23 cellular contexts compared by ENCODE assay signal in genomic region chr3:136898549-136898948, GRCh38. TPM values are rescaled to one million over a fixed set of nuclear protein-coding genes. Genes with fewer than 3 reads are reported as not detected.
DNase-seq lines count a peak whose midpoint lies in the region; ATAC-seq and TF ChIP-seq lines count a peak whose summit lies in the region.
"Had no signal": no experiment of that assay in that cellular context is flagged by ENCODE, and none has a peak within 500 bp of the region (broad histone marks: within the 10 kb centered on the region; RNA-seq: fewer than 3 reads in every experiment).

No MANE protein-coding gene starts in this region.

- H3K27ac Mint-ChIP-seq in immature natural killer cell (peak overlapping the region; percentile 43 to 87 (median 74)), endothelial cell (ENCODE audit: unreplicated experiment) (no peak overlapping the region)
- H3K27ac Mint-ChIP-seq: endodermal cell had no signal

- no peak overlapping the region for H2AFZ ChIP-seq in SU-DHL-6 (ENCODE audit: low read depth, low read length, severe bottlenecking)
- H2AFZ ChIP-seq: GM23248, PC-9 had no signal

- H3K36me3 ChIP-seq in left ventricle myocardium inferior (peaks cover 5% of the 10 kb centered on the region), SU-DHL-6 (ENCODE audit: low read length) (peaks cover 15% of the 10 kb centered on the region), thymus (ENCODE audit: control insufficient read depth, insufficient read depth) (peaks cover 4% of the 10 kb centered on the region)
- H3K36me3 ChIP-seq: adrenal gland had no signal

- intact Hi-C loops in left ventricle myocardium inferior (cut with micrococcal nuclease) (no loop called here), Right ventricle myocardium superior (cut with DNase I) (no loop called here)

- DNase-seq in left ventricle myocardium inferior, result no peak
- DNase-seq in Right ventricle myocardium superior, result no peak
- DNase-seq in immature natural killer cell, result no peak
- no peak for DNase-seq in endothelial cell (ENCODE audit: low spot score)
- DNase-seq in SHP77 treated with DMSO at 0.1 percent for 48 hours (lab: John Stamatoyannopoulos, UW), result no peak
- DNase-seq: activated CD8-positive, alpha-beta memory T cell treated with anti-CD3 and anti-CD28 coated beads, Interleukin-2, amount 50 U/mL, for 48 hours; adrenal gland; central memory CD4-positive, alpha-beta T cell; DMS53; endodermal cell; foreskin fibroblast; GM23248; Kasumi-1; NCI-H1436 treated with DMSO at 0.1 percent for 48 hours; NCI-H510A; nucleus accumbens; PC-9; stimulated activated CD4-positive, alpha-beta T cell treated with anti-CD3 and anti-CD28 coated beads, Interleukin-2, amount 100 ng/mL, for 48 hours; SW 1271 had no signal

- no peak for ATAC-seq in Right ventricle myocardium superior (ENCODE audit: poor library complexity)
- ATAC-seq in GM18870 (IDR thresholded peaks at IDR 0.05; ENCODE audit: unreplicated experiment), result no peak
- ATAC-seq: sciatic nerve had no signal

- H3K9me3 ChIP-seq in left ventricle myocardium inferior (replicated peaks) (peaks cover 18% of the 10 kb centered on the region), SU-DHL-6 (ENCODE audit: insufficient read depth, low read length) (peaks cover under 1% of the 10 kb centered on the region; the same call in 1 of the 2 replicates), thymus (ENCODE audit: control insufficient read depth) (peaks cover 2% of the 10 kb centered on the region)
- H3K9me3 ChIP-seq: adrenal gland had no signal

- H3K79me2 ChIP-seq in SU-DHL-6 (ENCODE audit: insufficient read depth, low read length), result peaks cover 98% of the 10 kb centered on the region

- peaks cover 0 to 1% (median 0%) of the 10 kb centered on the region in 3 donors for H3K27me3 Mint-ChIP-seq in immature natural killer cell (ENCODE audit: low read depth in 3 of 3)
- peaks cover 3% of the 10 kb centered on the region for H3K27me3 Mint-ChIP-seq in endothelial cell (ENCODE audit: unreplicated experiment)

- H3K27ac ChIP-seq in left ventricle myocardium inferior (replicated peaks) (peak overlapping the region; percentile 29), SU-DHL-6 (ENCODE audit: low read depth, low read length) (peak overlapping the region; percentile 85), thymus (ENCODE audit: low read depth) (peak overlapping the region; percentile 64)
- H3K27ac ChIP-seq: GM23248, PC-9 had no signal

- H3K9ac ChIP-seq in SU-DHL-6 (ENCODE audit: low read length), result no peak overlapping the region
- H3K9ac ChIP-seq: GM23248 had no signal

- TF ChIP-seq CTCF in left ventricle myocardium inferior (IDR thresholded peaks at IDR 0.05; ENCODE audit: borderline replicate concordance) (no peak), SU-DHL-6 (IDR thresholded peaks at IDR 0.05; ENCODE audit: insufficient read depth, low read length, poor library complexity, severe bottlenecking) (no peak), endothelial cell (IDR thresholded peaks at IDR 0.05; ENCODE audit: unreplicated experiment) (no peak)

- H3K36me3 Mint-ChIP-seq in immature natural killer cell (peaks cover 0 to 8% (median 6%) of the 10 kb centered on the region in 3 donors), endothelial cell (ENCODE audit: low read depth, unreplicated experiment) (peaks cover 19% of the 10 kb centered on the region)

- H3K27me3 ChIP-seq in left ventricle myocardium inferior (ENCODE audit: low read depth) (no peaks in the 10 kb centered on the region), SU-DHL-6 (ENCODE audit: low read length) (no peaks in the 10 kb centered on the region), thymus (ENCODE audit: control insufficient read depth, insufficient read depth) (no peaks in the 10 kb centered on the region)
- H3K27me3 ChIP-seq: adrenal gland had no signal

- H3K4me1 Mint-ChIP-seq in immature natural killer cell, result peaks cover 80 to 83% of the 10 kb centered on the region in 2 donors
- H3K4me1 Mint-ChIP-seq in endothelial cell (ENCODE audit: unreplicated experiment), result peaks cover 32% of the 10 kb centered on the region

- H3K4me3 Mint-ChIP-seq in immature natural killer cell (peak overlapping the region in 3 of 5 donors; percentile 1 to 33 (median 15)), endothelial cell (ENCODE audit: unreplicated experiment) (no peak overlapping the region)
- H3K4me3 Mint-ChIP-seq: endodermal cell had no signal

- H4K20me1 ChIP-seq in SU-DHL-6 (ENCODE audit: low read depth, low read length), result 0 out of 2 replicates have a peak, but pooled peaks cover 3% of the 10 kb centered on the region

- H3K4me1 ChIP-seq in left ventricle myocardium inferior, result peaks cover 58% of the 10 kb centered on the region
- H3K4me1 ChIP-seq in thymus (ENCODE audit: control insufficient read depth, insufficient read depth, low read length), result peaks cover 5% of the 10 kb centered on the region

- no peak overlapping the region for H3K4me3 ChIP-seq in left ventricle myocardium inferior
- H3K4me3 ChIP-seq in SU-DHL-6 (ENCODE audit: insufficient read depth, low read length, poor library complexity, severe bottlenecking), result no peak overlapping the region
- no peak overlapping the region for H3K4me3 ChIP-seq in thymus (ENCODE audit: low read length)
- H3K4me3 ChIP-seq: adrenal gland, GM23248, PC-9 had no signal

- WGBS in thymus, result 49% methylated on average over 4 of the region's 4 CpGs

- no peaks in the 10 kb centered on the region for H3K9me2 ChIP-seq in SU-DHL-6 (replicated peaks; ENCODE audit: insufficient read depth, low read length)

- H3F3A ChIP-seq in SU-DHL-6 (ENCODE audit: insufficient read depth), result peaks cover 55% of the 10 kb centered on the region

- peak overlapping the region; percentile 74 for H3K4me2 ChIP-seq in SU-DHL-6 (ENCODE audit: low read depth, low read length, poor library complexity, severe bottlenecking)
- H3K4me2 ChIP-seq: PC-9 had no signal

- H3K9me3 Mint-ChIP-seq in immature natural killer cell, result peaks cover 0 to 4% (median under 1%) of the 10 kb centered on the region in 6 donors
- no peaks in the 10 kb centered on the region for H3K9me3 Mint-ChIP-seq in endothelial cell (ENCODE audit: unreplicated experiment)

RNA-seq across cellular contexts. Expression of gene NCK1, which starts 36.5 kb away (rescaled TPM):
- total RNA-seq in left ventricle myocardium inferior (23.6 TPM), Right ventricle myocardium superior (21.7 TPM), endothelial cell (ENCODE audit: unreplicated experiment) (53.9 TPM)
- polyA plus RNA-seq in immature natural killer cell (10 to 100 TPM; 46.2 to 68.9 (median 46.3) TPM), thymus (45.2 TPM)

RNA-seq across cellular contexts. Expression of gene IL20RB, which starts 59.2 kb away (rescaled TPM):
- 0.44 TPM for total RNA-seq in left ventricle myocardium inferior
- 0.35 TPM for total RNA-seq in Right ventricle myocardium superior
- polyA plus RNA-seq in immature natural killer cell, result under 1 TPM in 2 of 3 donors, not detected in 1; 0.55 to 0.73 TPM
- polyA plus RNA-seq in thymus, result 5.4 TPM
- 2.9 TPM for total RNA-seq in endothelial cell (ENCODE audit: unreplicated experiment)

Comparison
In these comparisons a context has a peak if more than half of its experiments do, and no peak if none do; other contexts are left out.
1. H3K27ac ChIP-seq: peak in every context shown above with its lines; median percentile 85 in SU-DHL-6; 64 in thymus; 29 in left ventricle myocardium inferior.